In genomic region chr11:68843703-68844312, GRCh38 we compare ENCODE assay signal across 1 cellular context.
TF ChIP-seq lines count a peak whose summit lies in the region.

No MANE protein-coding gene starts in this region.

TF ChIP-seq in K562, 482 proteins besides CTCF, POLR2A, EP300 and RAD21:
- TF ChIP-seq ZBTB33 (CRISPR knock-in tag; IDR thresholded peaks at IDR 0.05): peak; percentile 85
- no peak for TF ChIP-seq ETV1 (tag; conservative IDR thresholded peaks at IDR 0.05; ENCODE audit: low read depth)
